ENCODE assay signal across 1 cellular context in genomic region chr12:14936224-14936861, GRCh38.
TF ChIP-seq lines count a peak whose summit lies in the region.

No MANE protein-coding gene starts in this region.

TF ChIP-seq in K562, 482 proteins besides CTCF, POLR2A, EP300 and RAD21:
- TF ChIP-seq HNRNPK (IDR thresholded peaks at IDR 0.05; ENCODE audit: low read depth, low read length, poor library complexity, severe bottlenecking): no peak
